Comparison of ENCODE assay signal across 11 cellular contexts in the genomic region with DNA sequence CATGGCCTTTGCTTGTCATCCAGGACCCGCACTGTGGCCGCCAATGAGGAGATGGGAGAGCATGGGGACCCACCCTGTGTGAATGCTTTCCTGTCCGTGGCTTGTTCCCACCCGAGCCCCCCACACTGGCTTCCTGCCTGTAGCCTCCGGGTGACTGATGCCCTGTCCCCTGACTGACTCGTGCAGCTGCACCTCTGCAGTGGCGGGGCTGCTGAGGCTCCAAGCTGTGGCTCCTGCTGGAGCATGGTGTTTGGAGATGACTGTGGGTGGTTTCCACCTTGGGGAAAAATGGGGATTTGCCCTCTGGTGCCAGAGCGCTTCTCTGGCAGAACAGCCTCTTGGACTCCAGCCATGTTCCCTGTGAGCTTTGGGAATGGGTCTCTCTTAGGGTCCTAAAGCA. TPM values are rescaled to one million over a fixed set of nuclear protein-coding genes. Genes with fewer than 3 reads are reported as not detected.
A peak's percentile ranks its signal among the peaks of the same experiment; 100 is the strongest.
DNase-seq lines count a peak whose midpoint lies in the region; ATAC-seq and TF ChIP-seq lines count a peak whose summit lies in the region.
"Had no signal": no experiment of that assay in that cellular context is flagged by ENCODE, and none has a peak within 500 bp of the region (broad histone marks: within the 10 kb centered on the region; RNA-seq: fewer than 3 reads in every experiment).

No MANE protein-coding gene starts in this region.

- H3K4me3 ChIP-seq in right cardiac atrium (ENCODE audit: low read length) (no peak overlapping the region), left lung (peak overlapping the region in 1 of 2 donors; percentile 73), upper lobe of right lung (peak overlapping the region; percentile 75)

- intact Hi-C loops in right cardiac atrium (cut with DNase I) = no loop called here
- intact Hi-C loops in Right ventricle myocardium inferior (cut with DNase I) = no loop called here
- intact Hi-C loops in activated CD4-positive, alpha-beta memory T cell treated with anti-CD3 and anti-CD28 coated beads for 36 hours (cut with micrococcal nuclease) = loop anchor here (2.0 to 5.0 kb wide), 3 partner anchors 15 to 306 kb away; a partner anchor contains a TSS
- intact Hi-C loops in left lung (cut with DNase I) = no loop called here
- intact Hi-C loops in upper lobe of right lung (cut with DNase I) = no loop called here

- WGBS in right cardiac atrium = 48% methylated on average over 8 of the region's 8 CpGs

- CTCF ChIA-PET in activated CD4-positive, alpha-beta memory T cell treated with anti-CD3 and anti-CD28 coated beads for 36 hours (lab: Charles Lee) = interaction anchor here (1.2 to 2.1 kb wide), 5 partner anchors 13 to 551 kb away, joined by 3 to 9 read pairs (median 3); no protein-coding TSS in a partner anchor

- peak in 2 of 3 donors; percentile 50 to 52 for DNase-seq in right cardiac atrium
- no peak for DNase-seq in Right ventricle myocardium inferior (ENCODE audit: missing footprints)
- peak; percentile 52 for DNase-seq in activated CD4-positive, alpha-beta memory T cell treated with anti-CD3 and anti-CD28 coated beads for 36 hours
- peak; percentile 36 to 77 for DNase-seq in left lung
- DNase-seq in upper lobe of right lung = no peak
- no peak for DNase-seq in ureter (ENCODE audit: low spot score)
- no peak for DNase-seq in NCI-H345 (lab: John Stamatoyannopoulos, UW)
- DNase-seq: DMS 273 treated with DMSO at 0.1 percent for 48 hours; mesendoderm; stimulated activated CD4-positive, alpha-beta T cell treated with anti-CD3 and anti-CD28 coated beads, Interleukin-4, amount 100 ng/mL, for 4 hours had no signal

- peak overlapping the region; percentile 94 for H3K4me3 Mint-ChIP-seq in activated CD4-positive, alpha-beta memory T cell treated with anti-CD3 and anti-CD28 coated beads for 36 hours

- H3K9me3 ChIP-seq in right cardiac atrium (ENCODE audit: control insufficient read depth, low read length) (no peaks in the 10 kb centered on the region), left lung (no peaks in the 10 kb centered on the region), upper lobe of right lung (no peaks in the 10 kb centered on the region)

- no peaks in the 10 kb centered on the region for H3K9me3 Mint-ChIP-seq in activated CD4-positive, alpha-beta memory T cell treated with anti-CD3 and anti-CD28 coated beads for 36 hours

- H3K4me1 Mint-ChIP-seq in activated CD4-positive, alpha-beta memory T cell treated with anti-CD3 and anti-CD28 coated beads for 36 hours (ENCODE audit: low read depth) = peaks cover 51% of the 10 kb centered on the region

- H3K27ac Mint-ChIP-seq in activated CD4-positive, alpha-beta memory T cell treated with anti-CD3 and anti-CD28 coated beads for 36 hours = no peak overlapping the region

- ATAC-seq in right cardiac atrium (no peak), Right ventricle myocardium inferior (no peak), left lung (no peak), upper lobe of right lung (no peak), HG03095 (IDR thresholded peaks at IDR 0.05; ENCODE audit: unreplicated experiment) (no peak)

- H3K27me3 ChIP-seq in right cardiac atrium (ENCODE audit: control insufficient read depth, insufficient read depth) (no peaks in the 10 kb centered on the region), left lung (peaks cover 5 to 63% of the 10 kb centered on the region in 2 donors), upper lobe of right lung (peaks cover 13% of the 10 kb centered on the region)

- no peaks in the 10 kb centered on the region for H3K4me1 ChIP-seq in right cardiac atrium (ENCODE audit: control insufficient read depth, insufficient read depth, low read length)
- peaks cover 14 to 25% of the 10 kb centered on the region in 2 donors for H3K4me1 ChIP-seq in left lung
- H3K4me1 ChIP-seq in upper lobe of right lung = peaks cover 21% of the 10 kb centered on the region

- H3K36me3 Mint-ChIP-seq in activated CD4-positive, alpha-beta memory T cell treated with anti-CD3 and anti-CD28 coated beads for 36 hours = peaks cover 5% of the 10 kb centered on the region

- H3K36me3 ChIP-seq in left lung (no peaks in the 10 kb centered on the region), upper lobe of right lung (no peaks in the 10 kb centered on the region)

- peaks cover 4% of the 10 kb centered on the region for H3K27me3 Mint-ChIP-seq in activated CD4-positive, alpha-beta memory T cell treated with anti-CD3 and anti-CD28 coated beads for 36 hours

- H3K27ac ChIP-seq in right cardiac atrium (ENCODE audit: low read length) = no peak overlapping the region
- H3K27ac ChIP-seq in left lung = no peak overlapping the region
- no peak overlapping the region for H3K27ac ChIP-seq in upper lobe of right lung

- POLR2A ChIA-PET in activated CD4-positive, alpha-beta memory T cell treated with anti-CD3 and anti-CD28 coated beads for 36 hours (lab: Charles Lee) = interaction anchor here (0.7 to 1.1 kb wide), 2 partner anchors 14 to 16 kb away, joined by 3 to 4 read pairs; no protein-coding TSS in a partner anchor

- no peak for TF ChIP-seq CTCF in left lung (IDR thresholded peaks at IDR 0.05)
- no peak for TF ChIP-seq CTCF in upper lobe of right lung (IDR thresholded peaks at IDR 0.05)

RNA-seq across cellular contexts. Expression of a gene that starts 2.1 kb away (rescaled TPM):
- 10 to 100 TPM; 26.4 to 44.1 (median 27.6) TPM for total RNA-seq in right cardiac atrium
- polyA plus RNA-seq in right cardiac atrium = 15.2 TPM
- total RNA-seq in Right ventricle myocardium inferior = 5.2 TPM
- total RNA-seq in activated CD4-positive, alpha-beta memory T cell treated with anti-CD3 and anti-CD28 coated beads for 36 hours = 10 to 100 TPM; 17.7 to 17.9 TPM
- total RNA-seq in left lung = 10 to 100 TPM in 1 of 2 donors, 1 to 10 TPM in 1; 6.2 to 10.8 TPM
- total RNA-seq in upper lobe of right lung = 17.1 TPM
- 25.4 TPM for total RNA-seq in ureter

Comparison
In these comparisons a context has a peak if more than half of its experiments do, and no peak if none do; other contexts are left out.
1. DNase-seq: peak in right cardiac atrium (2 of 3), activated CD4-positive, alpha-beta memory T cell treated with anti-CD3 and anti-CD28 coated beads for 36 hours (single experiment) and left lung (2 of 2); none in Right ventricle myocardium inferior (single experiment), upper lobe of right lung (single experiment), ureter (single experiment) and NCI-H345 (single experiment).